ENCODE assay signal across 25 cellular contexts in genomic region chr13:75660694-75661093, GRCh38.
DNase-seq lines count a peak whose midpoint lies in the region; ATAC-seq and TF ChIP-seq lines count a peak whose summit lies in the region.
"Had no signal": no experiment of that assay in that cellular context is flagged by ENCODE, and none has a peak within 500 bp of the region (broad histone marks: within the 10 kb centered on the region; RNA-seq: fewer than 3 reads in every experiment).

No MANE protein-coding gene starts in this region.

- ATAC-seq in GM19455 (IDR thresholded peaks at IDR 0.05; ENCODE audit: unreplicated experiment) (peak; percentile 49), HG02938 (IDR thresholded peaks at IDR 0.05; ENCODE audit: unreplicated experiment) (peak; percentile 55), HG02571 (IDR thresholded peaks at IDR 0.05; ENCODE audit: unreplicated experiment) (no peak)
- ATAC-seq: A549; activated CD8-positive, alpha-beta T cell treated with anti-CD3 and anti-CD28 coated beads, Interleukin-2, amount 10 ng/mL, durations not matched to agents 7 days and 5 days; activated naive CD8-positive, alpha-beta T cell treated with anti-CD3 and anti-CD28 coated beads, Interleukin-2, amount 50 U/mL, for 24 hours; left cardiac atrium; T-helper 17 cell had no signal

- H3K4me2 ChIP-seq in DOHH2 (ENCODE audit: low read length) (peak overlapping the region; percentile 25), SU-DHL-6 (ENCODE audit: low read depth, low read length, poor library complexity, severe bottlenecking) (peak overlapping the region; percentile 40)
- H3K4me2 ChIP-seq: A549 had no signal

- H2AFZ ChIP-seq in SU-DHL-6 (ENCODE audit: low read depth, low read length, severe bottlenecking), result no peak overlapping the region
- H2AFZ ChIP-seq: parathyroid adenoma had no signal

- peak overlapping the region; percentile 15; the same call in 1 of the 2 replicates for H3K9ac ChIP-seq in SU-DHL-6 (ENCODE audit: low read length)
- H3K9ac ChIP-seq: parathyroid adenoma had no signal

- H3K4me1 Mint-ChIP-seq in T-helper 2 cell treated with Interferon-gamma antibody and Interleukin-4, amounts not matched to agents 5 μg/mL and 100 μg/mL, for 36 hours (ENCODE audit: low read depth), result no peaks in the 10 kb centered on the region
- H3K4me1 Mint-ChIP-seq: activated naive CD8-positive, alpha-beta T cell treated with anti-CD3 and anti-CD28 coated beads, Interleukin-2, amount 50 U/mL, for 24 hours had no signal

- H3K4me3 ChIP-seq in DOHH2 (ENCODE audit: low read length) (no peak overlapping the region), SU-DHL-6 (ENCODE audit: insufficient read depth, low read length, poor library complexity, severe bottlenecking) (no peak overlapping the region)
- H3K4me3 ChIP-seq: A549, dorsolateral prefrontal cortex, gastrocnemius medialis, tibial nerve had no signal

- no peak for DNase-seq in T-helper 2 cell treated with Interferon-gamma antibody and Interleukin-4, amounts not matched to agents 5 μg/mL and 100 μg/mL, for 36 hours (ENCODE audit: low spot score)
- DNase-seq in activated gamma-delta T cell treated with Interleukin-2 at 50 U/mL for 16 hours (no peak), C1 segment of cervical spinal cord (lab: John Stamatoyannopoulos, UW) (no peak)
- DNase-seq: activated CD8-positive, alpha-beta T cell treated with anti-CD3 and anti-CD28 coated beads, Interleukin-2, amount 10 ng/mL, durations not matched to agents 7 days and 5 days; activated effector memory CD4-positive, alpha-beta T cell treated with anti-CD3 and anti-CD28 coated beads, Interleukin-2, amount 50 U/mL, for 16 hours; activated naive CD8-positive, alpha-beta T cell treated with anti-CD3 and anti-CD28 coated beads, Interleukin-2, amount 50 U/mL, for 24 hours; AML-193; central memory CD4-positive, alpha-beta T cell; DMS153; dorsolateral prefrontal cortex; gastrocnemius medialis; left cardiac atrium; NCI-H1436; NCI-H82; OCI-M1; stimulated activated CD4-positive, alpha-beta T cell treated with anti-CD3 and anti-CD28 coated beads, Interleukin-2, amount 100 ng/mL, for 24 hours; T-helper 17 cell had no signal

- TF ChIP-seq CTCF in DOHH2 (IDR thresholded peaks at IDR 0.05; ENCODE audit: low read depth, low read length, poor library complexity, severe bottlenecking) (no peak), SU-DHL-6 (IDR thresholded peaks at IDR 0.05; ENCODE audit: insufficient read depth, low read length, poor library complexity, severe bottlenecking) (no peak)

- no peaks in the 10 kb centered on the region for H3K79me2 ChIP-seq in DOHH2 (ENCODE audit: control insufficient read depth, low read length)
- peaks cover 98% of the 10 kb centered on the region for H3K79me2 ChIP-seq in SU-DHL-6 (ENCODE audit: insufficient read depth, low read length)
- H3K79me2 ChIP-seq: parathyroid adenoma had no signal

- H3F3A ChIP-seq in DOHH2 (ENCODE audit: control insufficient read depth, insufficient read depth) (no peaks in the 10 kb centered on the region), SU-DHL-6 (ENCODE audit: insufficient read depth) (peaks cover 4% of the 10 kb centered on the region; the same call in 1 of the 2 replicates)

- no peaks in the 10 kb centered on the region for H3K27me3 Mint-ChIP-seq in T-helper 2 cell treated with Interferon-gamma antibody and Interleukin-4, amounts not matched to agents 5 μg/mL and 100 μg/mL, for 36 hours (ENCODE audit: low read depth)
- H3K27me3 Mint-ChIP-seq: activated naive CD8-positive, alpha-beta T cell treated with anti-CD3 and anti-CD28 coated beads, Interleukin-2, amount 50 U/mL, for 24 hours; T-helper 17 cell had no signal

- H3K36me3 ChIP-seq in DOHH2 (ENCODE audit: control insufficient read depth, low read length) (no peaks in the 10 kb centered on the region), SU-DHL-6 (ENCODE audit: low read length) (peaks cover 15% of the 10 kb centered on the region)
- H3K36me3 ChIP-seq: gastrocnemius medialis, tibial nerve had no signal

- H3K9me2 ChIP-seq in DOHH2 (replicated peaks; ENCODE audit: control insufficient read depth, low read length) (no peaks in the 10 kb centered on the region), SU-DHL-6 (replicated peaks; ENCODE audit: insufficient read depth, low read length) (no peaks in the 10 kb centered on the region)

- H3K27ac ChIP-seq in DOHH2 (ENCODE audit: low read depth, low read length) (no peak overlapping the region), SU-DHL-6 (ENCODE audit: low read depth, low read length) (peak overlapping the region; percentile 44)
- H3K27ac ChIP-seq: A549, dorsolateral prefrontal cortex, gastrocnemius medialis, parathyroid adenoma, tibial nerve had no signal

- H3K27me3 ChIP-seq in DOHH2 (ENCODE audit: control insufficient read depth, low read length), result no peaks in the 10 kb centered on the region
- no peaks in the 10 kb centered on the region for H3K27me3 ChIP-seq in SU-DHL-6 (ENCODE audit: low read length)
- H3K27me3 ChIP-seq: dorsolateral prefrontal cortex, gastrocnemius medialis, tibial nerve had no signal

- H3K27ac Mint-ChIP-seq in T-helper 2 cell treated with Interferon-gamma antibody and Interleukin-4, amounts not matched to agents 5 μg/mL and 100 μg/mL, for 36 hours, result no peak overlapping the region
- H3K27ac Mint-ChIP-seq: activated CD8-positive, alpha-beta T cell treated with anti-CD3 and anti-CD28 coated beads, Interleukin-2, amount 10 ng/mL, durations not matched to agents 7 days and 5 days; activated naive CD8-positive, alpha-beta T cell treated with anti-CD3 and anti-CD28 coated beads, Interleukin-2, amount 50 U/mL, for 24 hours; T-helper 17 cell had no signal

- H3K4me1 ChIP-seq in DOHH2 (ENCODE audit: control insufficient read depth, low read length), result peaks cover 19% of the 10 kb centered on the region
- H3K4me1 ChIP-seq: parathyroid adenoma, tibial nerve had no signal

- H4K20me1 ChIP-seq in DOHH2 (ENCODE audit: control insufficient read depth, insufficient read depth, low read depth, low read length) (no peaks in the 10 kb centered on the region), SU-DHL-6 (ENCODE audit: low read depth, low read length) (no peaks in the 10 kb centered on the region; the same call in 1 of the 2 replicates)

- H3K36me3 Mint-ChIP-seq in T-helper 2 cell treated with Interferon-gamma antibody and Interleukin-4, amounts not matched to agents 5 μg/mL and 100 μg/mL, for 36 hours (ENCODE audit: low read depth), result no peaks in the 10 kb centered on the region

- H3K9me3 Mint-ChIP-seq in T-helper 2 cell treated with Interferon-gamma antibody and Interleukin-4, amounts not matched to agents 5 μg/mL and 100 μg/mL, for 36 hours, result no peaks in the 10 kb centered on the region
- H3K9me3 Mint-ChIP-seq: activated naive CD8-positive, alpha-beta T cell treated with anti-CD3 and anti-CD28 coated beads, Interleukin-2, amount 50 U/mL, for 24 hours had no signal

- no peak overlapping the region for H3K4me3 Mint-ChIP-seq in T-helper 2 cell treated with Interferon-gamma antibody and Interleukin-4, amounts not matched to agents 5 μg/mL and 100 μg/mL, for 36 hours
- H3K4me3 Mint-ChIP-seq: activated CD8-positive, alpha-beta T cell treated with anti-CD3 and anti-CD28 coated beads, Interleukin-2, amount 10 ng/mL, durations not matched to agents 7 days and 5 days; activated naive CD8-positive, alpha-beta T cell treated with anti-CD3 and anti-CD28 coated beads, Interleukin-2, amount 50 U/mL, for 24 hours; T-helper 17 cell had no signal

- H3K9me3 ChIP-seq in DOHH2 (ENCODE audit: control insufficient read depth, insufficient read depth, low read length) (no peaks in the 10 kb centered on the region), SU-DHL-6 (ENCODE audit: insufficient read depth, low read length) (no peaks in the 10 kb centered on the region)
- H3K9me3 ChIP-seq: A549, gastrocnemius medialis, tibial nerve had no signal
